11 cellular contexts compared by ENCODE assay signal in the genomic region with DNA sequence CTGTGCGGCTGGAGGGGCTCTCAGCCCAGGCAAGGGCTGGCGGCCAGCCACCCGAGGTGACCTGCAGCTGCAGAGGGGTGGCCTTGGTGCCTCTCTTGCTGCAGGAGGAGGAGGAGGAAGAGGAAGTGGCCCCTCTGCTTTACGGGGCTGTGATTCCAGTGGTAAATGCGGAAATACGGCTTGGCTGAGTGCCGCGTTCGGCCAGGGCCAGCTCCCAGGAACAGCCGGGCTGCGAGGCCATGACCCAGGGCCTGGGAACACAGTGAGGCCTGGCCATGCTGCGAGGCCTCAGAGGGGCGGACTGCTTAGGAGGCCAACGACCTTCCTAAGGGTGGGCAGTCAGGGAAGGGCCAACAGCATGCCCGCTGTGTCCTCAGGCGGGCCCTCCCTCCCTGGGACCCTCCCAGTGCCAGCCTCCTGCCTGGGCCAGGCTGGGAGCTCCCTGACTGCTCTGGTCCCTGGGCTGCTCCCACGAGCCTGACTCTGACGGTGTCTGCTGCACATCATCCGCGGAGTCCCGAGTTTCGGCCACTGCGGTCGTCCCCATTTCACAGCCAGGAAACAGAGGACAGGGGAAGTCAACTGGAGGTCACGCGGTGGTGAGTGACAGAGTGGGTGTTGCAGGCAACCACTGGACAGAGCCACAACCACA. TPM values are rescaled to one million over a fixed set of nuclear protein-coding genes. Genes with fewer than 3 reads are reported as not detected.
A peak's percentile ranks its signal among the peaks of the same experiment; 100 is the strongest.
DNase-seq lines count a peak whose midpoint lies in the region; ATAC-seq and TF ChIP-seq lines count a peak whose summit lies in the region.
"Had no signal": no experiment of that assay in that cellular context is flagged by ENCODE, and none has a peak within 500 bp of the region (broad histone marks: within the 10 kb centered on the region; RNA-seq: fewer than 3 reads in every experiment).

No MANE protein-coding gene starts in this region.

- TF ChIP-seq POLR2A in suprapubic skin (IDR thresholded peaks at IDR 0.05) = no peak

- DNase-seq in Ammon's horn (ENCODE audit: low spot score) = peak; percentile 70
- peak; percentile 87 for DNase-seq in MV-4-11 (lab: John Stamatoyannopoulos, UW)
- DNase-seq in dorsolateral prefrontal cortex = no peak
- no peak for DNase-seq in nephron progenitor cell
- DNase-seq in suprapubic skin (ENCODE audit: low spot score in 2 of 2) = no peak
- DNase-seq in smooth muscle cell (lab: John Stamatoyannopoulos, UW; ENCODE audit: unreplicated experiment) = no peak
- no peak for DNase-seq in hepatic stellate cell (ENCODE audit: low spot score)
- DNase-seq: islet precursor cell had no signal

- no peak overlapping the region for H3K4me2 ChIP-seq in smooth muscle cell
- H3K4me2 ChIP-seq: A549 had no signal

- no peaks in the 10 kb centered on the region for H3K9me3 Mint-ChIP-seq in nephron progenitor cell

- H3K9me3 ChIP-seq in suprapubic skin = no peaks in the 10 kb centered on the region
- no peaks in the 10 kb centered on the region for H3K9me3 ChIP-seq in smooth muscle cell (replicated peaks; ENCODE audit: low read depth)
- H3K9me3 ChIP-seq: A549 had no signal

- H4K20me1 ChIP-seq in smooth muscle cell (ENCODE audit: low read depth) = no peaks in the 10 kb centered on the region

- no peak for TF ChIP-seq EP300 in suprapubic skin (IDR thresholded peaks at IDR 0.05)

- no peaks in the 10 kb centered on the region for H3F3A ChIP-seq in smooth muscle cell (ENCODE audit: low read depth)

- H3K79me2 ChIP-seq in smooth muscle cell (ENCODE audit: low read depth) = no peaks in the 10 kb centered on the region

- H3K9ac ChIP-seq in smooth muscle cell (ENCODE audit: low read depth) = no peak overlapping the region

- no peaks in the 10 kb centered on the region for H3K27me3 ChIP-seq in dorsolateral prefrontal cortex
- no peaks in the 10 kb centered on the region for H3K27me3 ChIP-seq in suprapubic skin
- H3K27me3 ChIP-seq in smooth muscle cell (ENCODE audit: low read depth) = no peaks in the 10 kb centered on the region

- H3K4me1 ChIP-seq in suprapubic skin (peaks cover 6% of the 10 kb centered on the region), smooth muscle cell (ENCODE audit: low read depth) (no peaks in the 10 kb centered on the region)
- H3K4me1 ChIP-seq: A549 had no signal

- H3K27ac Mint-ChIP-seq in nephron progenitor cell = peak overlapping the region; percentile 72

- H2AFZ ChIP-seq in smooth muscle cell (ENCODE audit: low read depth) = no peak overlapping the region

- WGBS in suprapubic skin = 78% methylated on average over 7 of the region's 26 CpGs
- WGBS in smooth muscle cell (ENCODE audit: low lambda C conversion rate) = 87% methylated on average over 23 of the region's 26 CpGs

- H3K27me3 Mint-ChIP-seq in nephron progenitor cell (ENCODE audit: low read depth, poor library complexity) = peaks cover 6% of the 10 kb centered on the region

- TF ChIP-seq CTCF in dorsolateral prefrontal cortex (IDR thresholded peaks at IDR 0.05 in 54 of 56, conservative IDR thresholded peaks at IDR 0.05 in 2 of 56; ENCODE audit: low read depth in 1 of 56, partially characterized antibody in 56 of 56) (no peak), nephron progenitor cell (IDR thresholded peaks at IDR 0.05) (no peak), suprapubic skin (IDR thresholded peaks at IDR 0.05) (no peak), smooth muscle cell (IDR thresholded peaks at IDR 0.05; ENCODE audit: borderline replicate concordance, insufficient read depth, poor library complexity, severe bottlenecking) (no peak)

- peak overlapping the region in 31 of 59 donors; percentile 20 to 80 (median 52) for H3K27ac ChIP-seq in dorsolateral prefrontal cortex
- no peak overlapping the region for H3K27ac ChIP-seq in suprapubic skin
- H3K27ac ChIP-seq in smooth muscle cell (ENCODE audit: low read depth) = no peak overlapping the region
- H3K27ac ChIP-seq: A549, SK-N-MC had no signal

- H3K4me1 Mint-ChIP-seq in nephron progenitor cell = peaks cover 14% of the 10 kb centered on the region

- H3K36me3 Mint-ChIP-seq in nephron progenitor cell (ENCODE audit: low read depth) = no peaks in the 10 kb centered on the region

- H3K36me3 ChIP-seq in suprapubic skin (no peaks in the 10 kb centered on the region), smooth muscle cell (ENCODE audit: low read depth) (no peaks in the 10 kb centered on the region)

- no peak overlapping the region for H3K4me3 Mint-ChIP-seq in nephron progenitor cell

- H3K4me3 ChIP-seq in dorsolateral prefrontal cortex (peak overlapping the region in 1 of 59 donors; percentile 5), suprapubic skin (no peak overlapping the region), smooth muscle cell (no peak overlapping the region)
- H3K4me3 ChIP-seq: A549, SK-N-MC had no signal

- intact Hi-C loops in dorsolateral prefrontal cortex (cut with DNase I) = no loop called here

- no peak for ATAC-seq in GM21390 (IDR thresholded peaks at IDR 0.05; ENCODE audit: unreplicated experiment)
- ATAC-seq: A549 had no signal

RNA-seq across cellular contexts. Expression of a gene that starts 20.8 kb away (rescaled TPM):
- 10 to 100 TPM; 13.9 to 53.9 (median 22.6) TPM for total RNA-seq in dorsolateral prefrontal cortex
- 10 to 100 TPM; 18.7 to 53.8 (median 32.0) TPM for total RNA-seq in suprapubic skin
- total RNA-seq in smooth muscle cell = 13.7 and 18.0 TPM in 2 replicates
- polyA plus RNA-seq in smooth muscle cell = 8.8 and 9.2 TPM in 2 replicates

Comparison
In these comparisons a context has a peak if more than half of its experiments do, and no peak if none do; other contexts are left out.
1. DNase-seq: peak in Ammon's horn (single experiment) and MV-4-11 (single experiment); none in dorsolateral prefrontal cortex (0 of 10), nephron progenitor cell (single experiment), suprapubic skin (0 of 2), smooth muscle cell (single experiment) and hepatic stellate cell (single experiment).
2. H3K27ac ChIP-seq: peak in dorsolateral prefrontal cortex (31 of 59); none in suprapubic skin (single experiment) and smooth muscle cell (single experiment).